1 cellular context compared by ENCODE assay signal in the genomic region with DNA sequence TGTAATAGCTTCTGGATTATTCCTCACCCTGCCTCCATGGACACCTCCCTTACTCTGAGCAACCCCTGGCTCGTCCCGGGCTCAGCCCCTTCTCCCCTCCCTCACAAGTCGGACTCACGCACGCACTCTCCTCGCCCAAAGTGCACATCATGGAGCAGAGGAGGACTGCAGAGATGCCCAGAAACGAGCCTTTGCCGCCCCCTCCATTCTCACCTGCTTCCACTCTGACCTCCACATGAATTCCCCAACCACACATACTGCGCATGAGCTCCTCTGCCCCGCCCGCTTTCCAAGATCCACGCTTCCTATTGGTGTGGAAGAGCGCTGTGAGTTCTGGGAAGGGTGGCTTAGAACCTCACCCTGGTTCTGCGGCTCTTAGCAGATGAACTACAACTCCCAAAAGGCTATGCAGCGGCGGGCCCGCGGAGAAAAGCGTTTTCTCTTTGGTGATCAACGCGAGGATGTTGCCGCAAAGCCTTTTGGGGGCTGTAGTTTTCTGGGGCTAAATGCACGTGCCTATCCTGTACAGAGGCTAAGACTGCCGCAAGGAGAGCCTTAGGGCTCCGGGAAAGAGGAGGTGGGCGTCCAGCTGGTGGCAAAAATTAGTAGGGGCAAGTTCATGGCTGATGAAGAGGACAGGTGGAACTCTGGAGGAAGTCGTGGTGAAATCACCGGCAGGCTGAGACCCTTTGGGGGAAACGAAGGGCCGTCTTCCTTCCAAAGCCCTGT.
TF ChIP-seq lines count a peak whose summit lies in the region.

A gene (minus strand): TSS at position 261 of the 729 bp plus-strand sequence. CDS start 1,618 bp downstream, outside the sequence.

TF ChIP-seq in HepG2, 621 proteins besides CTCF, POLR2A, EP300 and RAD21 (continued from another document and continues in another):
- TF ChIP-seq, protein P1, sequence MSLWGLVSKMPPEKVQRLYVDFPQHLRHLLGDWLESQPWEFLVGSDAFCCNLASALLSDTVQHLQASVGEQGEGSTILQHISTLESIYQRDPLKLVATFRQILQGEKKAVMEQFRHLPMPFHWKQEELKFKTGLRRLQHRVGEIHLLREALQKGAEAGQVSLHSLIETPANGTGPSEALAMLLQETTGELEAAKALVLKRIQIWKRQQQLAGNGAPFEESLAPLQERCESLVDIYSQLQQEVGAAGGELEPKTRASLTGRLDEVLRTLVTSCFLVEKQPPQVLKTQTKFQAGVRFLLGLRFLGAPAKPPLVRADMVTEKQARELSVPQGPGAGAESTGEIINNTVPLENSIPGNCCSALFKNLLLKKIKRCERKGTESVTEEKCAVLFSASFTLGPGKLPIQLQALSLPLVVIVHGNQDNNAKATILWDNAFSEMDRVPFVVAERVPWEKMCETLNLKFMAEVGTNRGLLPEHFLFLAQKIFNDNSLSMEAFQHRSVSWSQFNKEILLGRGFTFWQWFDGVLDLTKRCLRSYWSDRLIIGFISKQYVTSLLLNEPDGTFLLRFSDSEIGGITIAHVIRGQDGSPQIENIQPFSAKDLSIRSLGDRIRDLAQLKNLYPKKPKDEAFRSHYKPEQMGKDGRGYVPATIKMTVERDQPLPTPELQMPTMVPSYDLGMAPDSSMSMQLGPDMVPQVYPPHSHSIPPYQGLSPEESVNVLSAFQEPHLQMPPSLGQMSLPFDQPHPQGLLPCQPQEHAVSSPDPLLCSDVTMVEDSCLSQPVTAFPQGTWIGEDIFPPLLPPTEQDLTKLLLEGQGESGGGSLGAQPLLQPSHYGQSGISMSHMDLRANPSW (CRISPR knock-in tag; IDR thresholded peaks at IDR 0.05; ENCODE audit: borderline replicate concordance) = peak; percentile 95
- TF ChIP-seq KDM5B (CRISPR knock-in tag; IDR thresholded peaks at IDR 0.05; ENCODE audit: borderline replicate concordance) (peak; percentile 91), ZNF564 (CRISPR knock-in tag; IDR thresholded peaks at IDR 0.05) (0 out of 2 replicates have a peak, but pooled peaks have one; percentile 33), ZNF354B (CRISPR knock-in tag; IDR thresholded peaks at IDR 0.05) (no peak), ZNF569 (CRISPR knock-in tag; IDR thresholded peaks at IDR 0.05; ENCODE audit: borderline replicate concordance) (no peak), EEA1 (CRISPR knock-in tag; IDR thresholded peaks at IDR 0.05; ENCODE audit: borderline replicate concordance) (no peak), ZNF772 (CRISPR knock-in tag; IDR thresholded peaks at IDR 0.05) (peak; percentile 91), ZNF446 (CRISPR knock-in tag; IDR thresholded peaks at IDR 0.05) (no peak), ATF7 (IDR thresholded peaks at IDR 0.05) (no peak), ATF7 (CRISPR knock-in tag; IDR thresholded peaks at IDR 0.05) (peak; percentile 62; the same call in 1 of the 2 replicates), YEATS4 (CRISPR knock-in tag; IDR thresholded peaks at IDR 0.05; ENCODE audit: borderline replicate concordance) (peak; percentile 92), ZNF709 (CRISPR knock-in tag; IDR thresholded peaks at IDR 0.05) (no peak; the same call in 1 of the 2 replicates), FOXK2 (IDR thresholded peaks at IDR 0.05) (peak; percentile 57), ZNF768 (CRISPR knock-in tag; IDR thresholded peaks at IDR 0.05) (0 out of 2 replicates have a peak, but pooled peaks have one; percentile 30), NFKB2 (CRISPR knock-in tag; IDR thresholded peaks at IDR 0.05; ENCODE audit: borderline replicate concordance) (peak; percentile 95; the same call in 1 of the 2 replicates), THAP11 (CRISPR knock-in tag; IDR thresholded peaks at IDR 0.05) (peak; percentile 100), PITX1 (CRISPR knock-in tag; IDR thresholded peaks at IDR 0.05) (peak; percentile 35; the same call in 1 of the 2 replicates), HOXD1 (CRISPR knock-in tag; IDR thresholded peaks at IDR 0.05) (peak; percentile 64; the same call in 1 of the 2 replicates), KLF11 (CRISPR knock-in tag; IDR thresholded peaks at IDR 0.05) (peak; percentile 75), ZNF713 (CRISPR knock-in tag; IDR thresholded peaks at IDR 0.05) (0 out of 2 replicates have a peak, but pooled peaks have one; percentile 64), ZNF136 (CRISPR knock-in tag; IDR thresholded peaks at IDR 0.05; ENCODE audit: low read depth) (peak; percentile 94), ZNF367 (CRISPR knock-in tag; IDR thresholded peaks at IDR 0.05; ENCODE audit: borderline replicate concordance) (no peak), ZNF20 (CRISPR knock-in tag; IDR thresholded peaks at IDR 0.05) (no peak), PRPF4 (IDR thresholded peaks at IDR 0.05; ENCODE audit: low read depth, low read length, poor library complexity, severe bottlenecking) (no peak), MEIS1 (CRISPR knock-in tag; IDR thresholded peaks at IDR 0.05; ENCODE audit: borderline replicate concordance) (peak; percentile 78; the same call in 1 of the 2 replicates), SYNCRIP (IDR thresholded peaks at IDR 0.05; ENCODE audit: insufficient read depth, low read depth, low read length) (no peak), ZNF629 (CRISPR knock-in tag; conservative IDR thresholded peaks at IDR 0.05) (no peak), STAT5B (CRISPR knock-in tag; IDR thresholded peaks at IDR 0.05) (no peak), ZNF563 (CRISPR knock-in tag; IDR thresholded peaks at IDR 0.05) (0 out of 2 replicates have a peak, but pooled peaks have one; percentile 40), MATR3 (CRISPR knock-in tag; IDR thresholded peaks at IDR 0.05) (no peak), RFX1 (IDR thresholded peaks at IDR 0.05) (no peak), ZNF138 (CRISPR knock-in tag; IDR thresholded peaks at IDR 0.05; ENCODE audit: low read depth) (peak; percentile 86; the same call in 1 of the 2 replicates), AKAP8 (CRISPR knock-in tag; IDR thresholded peaks at IDR 0.05) (0 out of 2 replicates have a peak, but pooled peaks have one; percentile 13), SAP130 (CRISPR knock-in tag; IDR thresholded peaks at IDR 0.05; ENCODE audit: low read depth) (peak; percentile 99), NR2F2 (IDR thresholded peaks at IDR 0.05; ENCODE audit: borderline replicate concordance, low read depth) (peak; percentile 34; the same call in 1 of the 2 replicates), MTF1 (CRISPR knock-in tag; IDR thresholded peaks at IDR 0.05) (no peak), CHCHD3 (CRISPR knock-in tag; IDR thresholded peaks at IDR 0.05) (no peak), KDM2A (CRISPR knock-in tag; IDR thresholded peaks at IDR 0.05; ENCODE audit: borderline replicate concordance, low read depth) (peak; percentile 70), KAT8 (CRISPR knock-in tag; IDR thresholded peaks at IDR 0.05) (peak; percentile 95), MIER3 (CRISPR knock-in tag; IDR thresholded peaks at IDR 0.05; ENCODE audit: borderline replicate concordance) (peak; percentile 92), MIER2 (CRISPR knock-in tag; IDR thresholded peaks at IDR 0.05) (no peak), SRSF9 (IDR thresholded peaks at IDR 0.05; ENCODE audit: borderline replicate concordance, insufficient read depth, low read depth, low read length, poor library complexity, severe bottlenecking) (no peak), RFXANK (CRISPR knock-in tag; IDR thresholded peaks at IDR 0.05) (peak; percentile 39; the same call in 1 of the 2 replicates)
- TF ChIP-seq, protein P2, sequence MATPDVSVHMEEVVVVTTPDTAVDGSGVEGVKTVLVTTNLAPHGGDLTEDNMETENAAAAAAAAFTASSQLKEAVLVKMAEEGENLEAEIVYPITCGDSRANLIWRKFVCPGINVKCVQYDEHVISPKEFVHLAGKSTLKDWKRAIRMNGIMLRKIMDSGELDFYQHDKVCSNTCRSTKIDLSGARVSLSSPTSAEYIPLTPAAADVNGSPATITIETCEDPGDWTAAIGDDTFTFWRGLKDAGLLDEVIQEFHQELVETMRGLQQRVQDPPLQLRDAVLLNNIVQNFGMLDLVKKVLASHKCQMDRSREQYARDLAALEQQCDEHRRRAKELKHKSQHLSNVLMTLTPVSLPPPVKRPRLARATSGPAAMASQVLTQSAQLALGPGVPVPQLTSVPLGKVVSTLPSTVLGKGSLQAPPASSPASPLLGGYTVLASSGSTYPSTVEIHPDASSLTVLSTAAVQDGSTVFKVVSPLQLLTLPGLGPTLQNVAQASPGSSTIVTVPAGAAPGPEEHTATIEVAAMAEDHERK (CRISPR knock-in tag; IDR thresholded peaks at IDR 0.05; ENCODE audit: low read depth) = peak; percentile 63; the same call in 1 of the 2 replicates
- TF ChIP-seq, protein P3, sequence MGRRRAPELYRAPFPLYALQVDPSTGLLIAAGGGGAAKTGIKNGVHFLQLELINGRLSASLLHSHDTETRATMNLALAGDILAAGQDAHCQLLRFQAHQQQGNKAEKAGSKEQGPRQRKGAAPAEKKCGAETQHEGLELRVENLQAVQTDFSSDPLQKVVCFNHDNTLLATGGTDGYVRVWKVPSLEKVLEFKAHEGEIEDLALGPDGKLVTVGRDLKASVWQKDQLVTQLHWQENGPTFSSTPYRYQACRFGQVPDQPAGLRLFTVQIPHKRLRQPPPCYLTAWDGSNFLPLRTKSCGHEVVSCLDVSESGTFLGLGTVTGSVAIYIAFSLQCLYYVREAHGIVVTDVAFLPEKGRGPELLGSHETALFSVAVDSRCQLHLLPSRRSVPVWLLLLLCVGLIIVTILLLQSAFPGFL (CRISPR knock-in tag; IDR thresholded peaks at IDR 0.05) = no peak
- TF ChIP-seq, protein P4, sequence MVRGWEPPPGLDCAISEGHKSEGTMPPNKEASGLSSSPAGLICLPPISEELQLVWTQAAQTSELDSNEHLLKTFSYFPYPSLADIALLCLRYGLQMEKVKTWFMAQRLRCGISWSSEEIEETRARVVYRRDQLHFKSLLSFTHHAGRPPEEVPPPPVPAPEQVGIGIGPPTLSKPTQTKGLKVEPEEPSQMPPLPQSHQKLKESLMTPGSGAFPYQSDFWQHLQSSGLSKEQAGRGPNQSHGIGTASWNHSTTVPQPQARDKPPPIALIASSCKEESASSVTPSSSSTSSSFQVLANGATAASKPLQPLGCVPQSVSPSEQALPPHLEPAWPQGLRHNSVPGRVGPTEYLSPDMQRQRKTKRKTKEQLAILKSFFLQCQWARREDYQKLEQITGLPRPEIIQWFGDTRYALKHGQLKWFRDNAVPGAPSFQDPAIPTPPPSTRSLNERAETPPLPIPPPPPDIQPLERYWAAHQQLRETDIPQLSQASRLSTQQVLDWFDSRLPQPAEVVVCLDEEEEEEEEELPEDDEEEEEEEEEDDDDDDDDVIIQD (CRISPR knock-in tag; IDR thresholded peaks at IDR 0.05; ENCODE audit: low read depth) = peak; percentile 65
- TF ChIP-seq, protein P5, sequence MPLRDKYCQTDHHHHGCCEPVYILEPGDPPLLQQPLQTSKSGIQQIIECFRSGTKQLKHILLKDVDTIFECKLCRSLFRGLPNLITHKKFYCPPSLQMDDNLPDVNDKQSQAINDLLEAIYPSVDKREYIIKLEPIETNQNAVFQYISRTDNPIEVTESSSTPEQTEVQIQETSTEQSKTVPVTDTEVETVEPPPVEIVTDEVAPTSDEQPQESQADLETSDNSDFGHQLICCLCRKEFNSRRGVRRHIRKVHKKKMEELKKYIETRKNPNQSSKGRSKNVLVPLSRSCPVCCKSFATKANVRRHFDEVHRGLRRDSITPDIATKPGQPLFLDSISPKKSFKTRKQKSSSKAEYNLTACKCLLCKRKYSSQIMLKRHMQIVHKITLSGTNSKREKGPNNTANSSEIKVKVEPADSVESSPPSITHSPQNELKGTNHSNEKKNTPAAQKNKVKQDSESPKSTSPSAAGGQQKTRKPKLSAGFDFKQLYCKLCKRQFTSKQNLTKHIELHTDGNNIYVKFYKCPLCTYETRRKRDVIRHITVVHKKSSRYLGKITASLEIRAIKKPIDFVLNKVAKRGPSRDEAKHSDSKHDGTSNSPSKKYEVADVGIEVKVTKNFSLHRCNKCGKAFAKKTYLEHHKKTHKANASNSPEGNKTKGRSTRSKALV (CRISPR knock-in tag; IDR thresholded peaks at IDR 0.05) = peak; percentile 36; the same call in 1 of the 2 replicates
- TF ChIP-seq, protein P6, sequence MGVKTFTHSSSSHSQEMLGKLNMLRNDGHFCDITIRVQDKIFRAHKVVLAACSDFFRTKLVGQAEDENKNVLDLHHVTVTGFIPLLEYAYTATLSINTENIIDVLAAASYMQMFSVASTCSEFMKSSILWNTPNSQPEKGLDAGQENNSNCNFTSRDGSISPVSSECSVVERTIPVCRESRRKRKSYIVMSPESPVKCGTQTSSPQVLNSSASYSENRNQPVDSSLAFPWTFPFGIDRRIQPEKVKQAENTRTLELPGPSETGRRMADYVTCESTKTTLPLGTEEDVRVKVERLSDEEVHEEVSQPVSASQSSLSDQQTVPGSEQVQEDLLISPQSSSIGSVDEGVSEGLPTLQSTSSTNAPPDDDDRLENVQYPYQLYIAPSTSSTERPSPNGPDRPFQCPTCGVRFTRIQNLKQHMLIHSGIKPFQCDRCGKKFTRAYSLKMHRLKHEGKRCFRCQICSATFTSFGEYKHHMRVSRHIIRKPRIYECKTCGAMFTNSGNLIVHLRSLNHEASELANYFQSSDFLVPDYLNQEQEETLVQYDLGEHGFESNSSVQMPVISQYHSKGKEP (CRISPR knock-in tag; IDR thresholded peaks at IDR 0.05) = no peak; the same call in 1 of the 2 replicates
